In the genomic region with DNA sequence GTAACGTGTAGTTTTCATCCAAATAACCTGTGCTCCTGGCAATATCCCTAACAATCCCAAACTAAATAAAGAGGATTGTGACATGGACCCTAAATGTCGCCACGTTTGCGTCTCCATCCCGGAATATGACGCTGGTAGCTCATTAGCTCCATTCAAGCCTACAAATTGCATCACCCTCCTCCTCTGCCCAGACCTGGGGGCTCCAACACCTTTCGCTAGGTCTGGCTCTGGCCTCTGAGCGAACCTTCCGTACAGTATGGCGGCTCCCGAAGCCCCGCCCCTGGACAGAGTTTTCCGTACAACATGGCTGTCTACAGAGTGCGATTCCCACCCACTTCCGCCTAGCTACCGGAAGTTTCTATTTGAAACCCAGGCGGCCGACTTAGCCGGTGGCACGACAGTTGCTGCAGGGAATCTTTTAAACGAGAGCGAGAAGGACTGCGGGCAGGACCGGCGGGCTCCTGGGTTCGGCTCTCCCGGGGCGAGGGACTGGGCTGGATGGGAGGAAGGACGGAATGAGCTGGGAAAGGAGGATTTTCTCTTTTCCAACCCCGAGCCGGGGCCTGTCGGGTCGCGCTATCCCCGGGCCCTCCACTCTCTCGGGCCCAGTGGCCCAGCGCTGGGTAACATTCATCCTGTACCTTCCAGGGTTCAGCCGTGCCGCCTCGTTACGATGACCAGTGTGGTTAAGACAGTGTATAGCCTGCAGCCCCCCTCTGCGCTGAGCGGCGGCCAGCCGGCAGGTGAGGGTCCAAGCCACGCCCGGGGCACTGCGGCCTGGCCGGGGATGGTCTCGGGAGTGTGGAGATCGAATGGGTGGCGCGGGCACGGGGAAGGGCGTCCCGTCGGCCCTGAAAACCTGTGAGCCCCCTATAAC, we compare ENCODE assay signal across 8 cellular contexts.
A peak's percentile ranks its signal among the peaks of the same experiment; 100 is the strongest.
DNase-seq lines count a peak whose midpoint lies in the region; ATAC-seq, FAIRE-seq and TF ChIP-seq lines count a peak whose summit lies in the region.

KNSTRN (plus strand) TSS at position 142 of the 877 bp plus-strand sequence; CDS start at position 257, 115 bp downstream.

- H3K36me3 ChIP-seq in OCI-LY3 (replicated peaks; ENCODE audit: low read depth, low read length), result peaks cover 36% of the 10 kb centered on the region

- peak; percentile 95 for ATAC-seq in GM21526 (IDR thresholded peaks at IDR 0.05; ENCODE audit: low FRiP score, unreplicated experiment)

- peak within 1 kb of the TSS; percentile 89 for H3K9ac ChIP-seq in OCI-LY3 (ENCODE audit: low read length)

- H3K27ac ChIP-seq in OCI-LY3 (ENCODE audit: low read length), result peak within 1 kb of the TSS; percentile 54

- peak; percentile 68 for DNase-seq in D721Med (ENCODE audit: insufficient read length, low spot score)
- peak; percentile 80 for DNase-seq in HuH-7.5 (ENCODE audit: low spot score)
- peak; percentile 92 for DNase-seq in activated CD8-positive, alpha-beta memory T cell treated with anti-CD3 and anti-CD28 coated beads, Interleukin-2, amount 50 U/mL, for 4 hours
- peak; percentile 92 for DNase-seq in epidermal melanocyte (ENCODE audit: insufficient read length, low spot score)
- peak; percentile 88 for DNase-seq in middle frontal gyrus (ENCODE audit: extremely low spot score, low spot score)
- peak; percentile 79 to 84 for DNase-seq in stimulated activated CD8-positive, alpha-beta memory T cell treated with anti-CD3 and anti-CD28 coated beads, Interleukin-2, amount 100 ng/mL, for 1 hour (ENCODE audit: low read depth in 2 of 2)

- H3K4me3 ChIP-seq in OCI-LY3 (ENCODE audit: low read length), result peak within 1 kb of the TSS; percentile 91

- H3K79me2 ChIP-seq in OCI-LY3 (ENCODE audit: low read length), result peaks cover 31% of the 10 kb centered on the region

- peak within 1 kb of the TSS; percentile 98 for H2AFZ ChIP-seq in OCI-LY3 (ENCODE audit: low read depth, low read length)

- TF ChIP-seq CTCF in D721Med (IDR thresholded peaks at IDR 0.05; ENCODE audit: insufficient read depth, missing control alignments), result no peak
- no peak for TF ChIP-seq CTCF in OCI-LY3 (IDR thresholded peaks at IDR 0.05; ENCODE audit: low read depth, low read length)

- H3K27me3 ChIP-seq in OCI-LY3 (ENCODE audit: low read depth, low read length), result no peaks in the 10 kb centered on the region

- no peaks in the 10 kb centered on the region for H3K9me3 ChIP-seq in OCI-LY3 (ENCODE audit: insufficient read depth, low read length)

- FAIRE-seq in D721Med (lab: Jason Lieb, UNC), result no peak

- H4K20me1 ChIP-seq in OCI-LY3 (ENCODE audit: insufficient read depth, low read length), result 0 out of 2 replicates have a peak, but pooled peaks cover 5% of the 10 kb centered on the region

- H3K4me1 ChIP-seq in OCI-LY3 (ENCODE audit: low read length), result peaks cover 8% of the 10 kb centered on the region; the same call in 1 of the 2 replicates

- H3K4me2 ChIP-seq in OCI-LY3 (ENCODE audit: low read length), result peak within 1 kb of the TSS; percentile 94

Comparison
In these comparisons a context has a peak if more than half of its experiments do, and no peak if none do; other contexts are left out.
1. Peak in every context shown above with its lines: DNase-seq, ATAC-seq, H3K4me3 ChIP-seq and H3K27ac ChIP-seq.